ENCODE assay signal across 31 cellular contexts in the genomic region with DNA sequence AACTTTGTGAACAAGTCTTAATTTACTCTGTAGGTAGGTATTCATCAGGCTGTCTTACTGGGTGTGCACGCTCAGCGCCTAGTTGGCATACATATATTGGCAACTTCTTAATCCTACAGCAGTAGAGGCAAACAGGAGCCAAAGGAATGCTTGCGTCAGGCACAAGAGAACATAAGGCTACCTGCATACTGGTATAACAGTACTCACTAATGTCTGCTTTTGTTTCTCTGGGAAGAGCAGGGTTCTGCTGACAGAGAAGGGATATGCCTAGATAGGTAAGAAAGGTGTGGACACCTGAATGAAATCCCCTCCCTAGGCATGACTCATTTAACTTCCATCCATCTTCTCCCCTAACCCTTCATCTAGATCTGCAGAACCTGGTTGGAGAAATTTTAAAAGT.
"Had no signal": no experiment of that assay in that cellular context is flagged by ENCODE, and none has a peak within 500 bp of the region (broad histone marks: within the 10 kb centered on the region; RNA-seq: fewer than 3 reads in every experiment).

No MANE protein-coding gene starts in this region.

- H3K9me3 ChIP-seq: heart left ventricle, mucosa of descending colon, thyroid gland, upper lobe of right lung had no signal

- H3K4me3 Mint-ChIP-seq: activated CD4-positive, alpha-beta memory T cell treated with anti-CD3 and anti-CD28 coated beads, Interleukin-2, amount 10 ng/mL, durations not matched to agents 7 days and 5 days; activated CD4-positive, alpha-beta T cell treated with anti-CD3 and anti-CD28 coated beads, Interleukin-2, amount 10 ng/mL, durations not matched to agents 7 days and 5 days; activated naive CD4-positive, alpha-beta T cell treated with anti-CD3 and anti-CD28 coated beads, Interleukin-2, amount 10 ng/mL, durations not matched to agents 7 days and 5 days; activated naive CD8-positive, alpha-beta T cell treated with anti-CD3 and anti-CD28 coated beads, Interleukin-2, amount 10 ng/mL, durations not matched to agents 7 days and 5 days; activated T-cell treated with anti-CD3 and anti-CD28 coated beads, Interleukin-2, amount 50 U/mL, for 24 hours; dendritic cell treated with granulocyte-macrophage colony-stimulating factor and Interleukin-4, amounts not matched to agents 40 ng/mL and 50 ng/mL, for 4 days; endodermal cell; nephron; stimulated activated effector memory CD8-positive, alpha-beta T cell treated with anti-CD3 and anti-CD28 coated beads, Interleukin-12 subunit alpha, Interleukin-12 subunit beta, amount 100 ng/mL, for 72 hours; stimulated activated naive CD8-positive, alpha-beta T cell treated with anti-CD3 and anti-CD28 coated beads, Interleukin-15, amount 100 ng/mL, for 72 hours; T-helper 1 cell treated with Interleukin-12 subunit alpha and Interleukin-12 subunit beta and Interleukin-4 antibody, amounts not matched to agents 30 μg/mL and 1 μg/mL, for 36 hours had no signal

- H3K27me3 ChIP-seq: brain microvascular endothelial cell, heart left ventricle, thyroid gland, upper lobe of right lung had no signal

- H3K27ac ChIP-seq: brain microvascular endothelial cell, heart left ventricle, thyroid gland, upper lobe of right lung, VCaP had no signal

- ATAC-seq: heart left ventricle; mucosa of descending colon; sciatic nerve; stimulated activated effector memory CD8-positive, alpha-beta T cell treated with anti-CD3 and anti-CD28 coated beads, Interleukin-12 subunit alpha, Interleukin-12 subunit beta, amount 100 ng/mL, for 72 hours; stimulated activated naive CD8-positive, alpha-beta T cell treated with anti-CD3 and anti-CD28 coated beads, Interleukin-15, amount 100 ng/mL, for 72 hours; upper lobe of right lung had no signal

- H3K4me1 Mint-ChIP-seq: nephron had no signal

- H3K27ac Mint-ChIP-seq: activated CD4-positive, alpha-beta memory T cell treated with anti-CD3 and anti-CD28 coated beads, Interleukin-2, amount 10 ng/mL, durations not matched to agents 7 days and 5 days; activated CD4-positive, alpha-beta T cell treated with anti-CD3 and anti-CD28 coated beads, Interleukin-2, amount 10 ng/mL, durations not matched to agents 7 days and 5 days; activated naive CD4-positive, alpha-beta T cell treated with anti-CD3 and anti-CD28 coated beads, Interleukin-2, amount 10 ng/mL, durations not matched to agents 7 days and 5 days; activated naive CD8-positive, alpha-beta T cell treated with anti-CD3 and anti-CD28 coated beads, Interleukin-2, amount 10 ng/mL, durations not matched to agents 7 days and 5 days; activated T-cell treated with anti-CD3 and anti-CD28 coated beads, Interleukin-2, amount 50 U/mL, for 24 hours; dendritic cell treated with granulocyte-macrophage colony-stimulating factor and Interleukin-4, amounts not matched to agents 40 ng/mL and 50 ng/mL, for 4 days; endodermal cell; nephron; stimulated activated effector memory CD8-positive, alpha-beta T cell treated with anti-CD3 and anti-CD28 coated beads, Interleukin-12 subunit alpha, Interleukin-12 subunit beta, amount 100 ng/mL, for 72 hours; stimulated activated naive CD8-positive, alpha-beta T cell treated with anti-CD3 and anti-CD28 coated beads, Interleukin-15, amount 100 ng/mL, for 72 hours; T-helper 1 cell treated with Interleukin-12 subunit alpha and Interleukin-12 subunit beta and Interleukin-4 antibody, amounts not matched to agents 30 μg/mL and 1 μg/mL, for 36 hours had no signal

- H3K36me3 ChIP-seq: heart left ventricle, thyroid gland, upper lobe of right lung had no signal

- H3K36me3 Mint-ChIP-seq: activated naive CD4-positive, alpha-beta T cell treated with anti-CD3 and anti-CD28 coated beads, Interleukin-2, amount 10 ng/mL, durations not matched to agents 7 days and 5 days had no signal

- DNase-seq: activated CD4-positive, alpha-beta memory T cell treated with anti-CD3 and anti-CD28 coated beads, Interleukin-2, amount 10 ng/mL, durations not matched to agents 7 days and 5 days; activated CD4-positive, alpha-beta T cell treated with anti-CD3 and anti-CD28 coated beads, Interleukin-2, amount 10 ng/mL, durations not matched to agents 7 days and 5 days; activated CD4-positive, CD25-positive, alpha-beta regulatory T cell treated with anti-CD3 and anti-CD28 coated beads, Interleukin-2, amount 50 U/mL, for 72 hours; activated CD8-positive, alpha-beta memory T cell treated with anti-CD3 and anti-CD28 coated beads, Interleukin-2, amount 50 U/mL, for 48 hours; activated gamma-delta T cell; activated naive CD4-positive, alpha-beta T cell treated with anti-CD3 and anti-CD28 coated beads, Interleukin-2, amount 10 ng/mL, durations not matched to agents 7 days and 5 days; activated naive CD8-positive, alpha-beta T cell treated with anti-CD3 and anti-CD28 coated beads, Interleukin-2, amount 10 ng/mL, durations not matched to agents 7 days and 5 days; activated T-cell treated with anti-CD3 and anti-CD28 coated beads, Interleukin-2, amount 50 U/mL, for 24 hours; brain microvascular endothelial cell; caudate nucleus; endodermal cell; heart left ventricle; hypothalamus; kidney glomerular epithelial cell; mucosa of descending colon; stimulated activated CD4-positive, alpha-beta T cell treated with anti-CD3 and anti-CD28 coated beads, Interleukin-12 subunit alpha, Interleukin-12 subunit beta, amount 100 ng/mL, for 4 hours; stimulated activated CD4-positive, alpha-beta T cell treated with anti-CD3 and anti-CD28 coated beads, Interleukin-4, amount 100 ng/mL, for 24 hours; stimulated activated naive CD8-positive, alpha-beta T cell treated with anti-CD3 and anti-CD28 coated beads, Interleukin-15, amount 100 ng/mL, for 72 hours; substantia nigra; SW 1271; T-helper 9 cell; thyroid gland; upper lobe of right lung had no signal

- H3K4me3 ChIP-seq: heart left ventricle, lung, mucosa of descending colon, skin epidermis, thyroid gland, upper lobe of right lung had no signal

- H3K9me3 Mint-ChIP-seq: activated CD4-positive, alpha-beta memory T cell treated with anti-CD3 and anti-CD28 coated beads, Interleukin-2, amount 10 ng/mL, durations not matched to agents 7 days and 5 days; activated CD4-positive, alpha-beta T cell treated with anti-CD3 and anti-CD28 coated beads, Interleukin-2, amount 10 ng/mL, durations not matched to agents 7 days and 5 days; activated naive CD4-positive, alpha-beta T cell treated with anti-CD3 and anti-CD28 coated beads, Interleukin-2, amount 10 ng/mL, durations not matched to agents 7 days and 5 days; activated naive CD8-positive, alpha-beta T cell treated with anti-CD3 and anti-CD28 coated beads, Interleukin-2, amount 10 ng/mL, durations not matched to agents 7 days and 5 days; activated T-cell treated with anti-CD3 and anti-CD28 coated beads, Interleukin-2, amount 50 U/mL, for 24 hours; dendritic cell treated with granulocyte-macrophage colony-stimulating factor and Interleukin-4, amounts not matched to agents 40 ng/mL and 50 ng/mL, for 4 days; nephron; stimulated activated effector memory CD8-positive, alpha-beta T cell treated with anti-CD3 and anti-CD28 coated beads, Interleukin-12 subunit alpha, Interleukin-12 subunit beta, amount 100 ng/mL, for 72 hours; stimulated activated naive CD8-positive, alpha-beta T cell treated with anti-CD3 and anti-CD28 coated beads, Interleukin-15, amount 100 ng/mL, for 72 hours; T-helper 1 cell treated with Interleukin-12 subunit alpha and Interleukin-12 subunit beta and Interleukin-4 antibody, amounts not matched to agents 30 μg/mL and 1 μg/mL, for 36 hours had no signal

- H3K27me3 Mint-ChIP-seq: activated CD4-positive, alpha-beta memory T cell treated with anti-CD3 and anti-CD28 coated beads, Interleukin-2, amount 10 ng/mL, durations not matched to agents 7 days and 5 days; activated CD4-positive, alpha-beta T cell treated with anti-CD3 and anti-CD28 coated beads, Interleukin-2, amount 10 ng/mL, durations not matched to agents 7 days and 5 days; activated naive CD4-positive, alpha-beta T cell treated with anti-CD3 and anti-CD28 coated beads, Interleukin-2, amount 10 ng/mL, durations not matched to agents 7 days and 5 days; activated naive CD8-positive, alpha-beta T cell treated with anti-CD3 and anti-CD28 coated beads, Interleukin-2, amount 10 ng/mL, durations not matched to agents 7 days and 5 days; activated T-cell treated with anti-CD3 and anti-CD28 coated beads, Interleukin-2, amount 50 U/mL, for 24 hours; stimulated activated naive CD8-positive, alpha-beta T cell treated with anti-CD3 and anti-CD28 coated beads, Interleukin-15, amount 100 ng/mL, for 72 hours had no signal
